ENCODE assay signal across 9 cellular contexts in genomic region chr9:129333613-129333960, GRCh38.
DNase-seq lines count a peak whose midpoint lies in the region; ATAC-seq and TF ChIP-seq lines count a peak whose summit lies in the region.
"Had no signal": no experiment of that assay in that cellular context is flagged by ENCODE, and none has a peak within 500 bp of the region (broad histone marks: within the 10 kb centered on the region; RNA-seq: fewer than 3 reads in every experiment).

No MANE protein-coding gene starts in this region.

- no peaks in the 10 kb centered on the region for H3K9me3 ChIP-seq in ovary

- TSS peak; percentile 70 for BruUV-seq in Calu3 (replicated peaks; lab: Mats Ljungman, UMichigan)

- peak overlapping the region; percentile 63 for H3K4me3 Mint-ChIP-seq in Calu3 (ENCODE audit: low read depth, unreplicated experiment)
- H3K4me3 Mint-ChIP-seq: natural killer cell treated with Interleukin-12 subunit alpha and Interleukin-12 subunit beta and Interleukin-15 and Interleukin-18, amount 100 ng/mL, for 72 hours had no signal

- 63 to 68% (median 67%) methylated on average over 8 of the region's 8 CpGs for WGBS in ovary, 3 donors

- H3K9me3 Mint-ChIP-seq in Calu3 (ENCODE audit: low read depth, unreplicated experiment), result no peaks in the 10 kb centered on the region

- no peaks in the 10 kb centered on the region for H3K27me3 ChIP-seq in ovary

- H3K27ac ChIP-seq in ovary, result peak overlapping the region; percentile 26 to 80

- no peaks in the 10 kb centered on the region for H3K36me3 ChIP-seq in ovary

- peak overlapping the region; percentile 98 for H3K27ac Mint-ChIP-seq in Calu3 (ENCODE audit: unreplicated experiment)
- H3K27ac Mint-ChIP-seq: natural killer cell treated with Interleukin-12 subunit alpha and Interleukin-12 subunit beta and Interleukin-15 and Interleukin-18, amount 100 ng/mL, for 72 hours had no signal

- peak; percentile 75 for DNase-seq in Calu3
- peak; percentile 49 for DNase-seq in SK-N-DZ (ENCODE audit: low spot score)
- DNase-seq in fibroblast of villous mesenchyme (ENCODE audit: low read depth), result peak; percentile 67
- peak in 1 of 5 donors; percentile 35 for DNase-seq in ovary
- DNase-seq in AG08396 (ENCODE audit: low spot score), result no peak
- DNase-seq in mucosa of gallbladder (ENCODE audit: low spot score), result no peak
- DNase-seq in HT-29 (ENCODE audit: low spot score), result no peak

- intact Hi-C loops in Calu3 (cut with micrococcal nuclease; ENCODE audit: unreplicated experiment), result no loop called here
- intact Hi-C loops in ovary (cut with DNase I), result loop anchor here in 2 of 4 donors (5.0 kb wide), 2 partner anchors 149 to 154 kb away; no protein-coding TSS in a partner anchor

- no peaks in the 10 kb centered on the region for H3K27me3 Mint-ChIP-seq in Calu3 (ENCODE audit: unreplicated experiment)

- H3K4me3 ChIP-seq in fibroblast of villous mesenchyme (ENCODE audit: low read depth, low read length) (no peak overlapping the region), ovary (no peak overlapping the region)

- H3K4me1 ChIP-seq in ovary (ENCODE audit: insufficient read depth), result peaks cover 23% of the 10 kb centered on the region

- CTCF ChIA-PET in Calu3 (lab: Charles Lee), result interaction anchor here (0.6 to 1.6 kb wide), 6 partner anchors 150 to 292 kb away, joined by 3 to 6 read pairs (median 4); no protein-coding TSS in a partner anchor

- no peak for TF ChIP-seq EP300 in ovary (IDR thresholded peaks at IDR 0.05)

- H3K36me3 Mint-ChIP-seq in Calu3 (ENCODE audit: insufficient read depth, unreplicated experiment), result peaks cover 30% of the 10 kb centered on the region

- no peak for TF ChIP-seq POLR2A in ovary (IDR thresholded peaks at IDR 0.05)

- no peak for ATAC-seq in GM18517 (IDR thresholded peaks at IDR 0.05; ENCODE audit: unreplicated experiment)

- no peak for TF ChIP-seq CTCF in Calu3 (IDR thresholded peaks at IDR 0.05; ENCODE audit: unreplicated experiment)
- TF ChIP-seq CTCF in fibroblast of villous mesenchyme (IDR thresholded peaks at IDR 0.05; ENCODE audit: insufficient read depth, low read depth, low read length), result no peak
- no peak for TF ChIP-seq CTCF in ovary (IDR thresholded peaks at IDR 0.05)

- peaks cover 26% of the 10 kb centered on the region for H3K4me1 Mint-ChIP-seq in Calu3 (ENCODE audit: low read depth, unreplicated experiment)

Comparison
In these comparisons a context has a peak if more than half of its experiments do, and no peak if none do; other contexts are left out.
1. DNase-seq: peak in Calu3 (single experiment), SK-N-DZ (single experiment) and fibroblast of villous mesenchyme (single experiment); none in AG08396 (single experiment), mucosa of gallbladder (single experiment) and HT-29 (single experiment).